ENCODE assay signal across 24 cellular contexts in genomic region chr5:10409504-10409903, GRCh38. TPM values are rescaled to one million over a fixed set of nuclear protein-coding genes. Genes with fewer than 3 reads are reported as not detected.
DNase-seq lines count a peak whose midpoint lies in the region; ATAC-seq, FAIRE-seq and TF ChIP-seq lines count a peak whose summit lies in the region.
"Had no signal": no experiment of that assay in that cellular context is flagged by ENCODE, and none has a peak within 500 bp of the region (broad histone marks: within the 10 kb centered on the region; RNA-seq: fewer than 3 reads in every experiment).

No MANE protein-coding gene starts in this region.

- peaks cover 38% of the 10 kb centered on the region for H3K36me3 Mint-ChIP-seq in activated CD4-positive, alpha-beta memory T cell treated with anti-CD3 and anti-CD28 coated beads for 36 hours
- H3K36me3 Mint-ChIP-seq in natural killer cell (peaks cover 33% of the 10 kb centered on the region), type B pancreatic cell (peaks cover 45% of the 10 kb centered on the region)

- H3K27me3 ChIP-seq in heart left ventricle: no peaks in the 10 kb centered on the region
- H3K27me3 ChIP-seq: BLaER1, dorsolateral prefrontal cortex, MG63, suprapubic skin had no signal

- intact Hi-C loops in activated CD4-positive, alpha-beta memory T cell treated with anti-CD3 and anti-CD28 coated beads for 36 hours (cut with micrococcal nuclease): no loop called here
- intact Hi-C loops in natural killer cell (cut with micrococcal nuclease) (no loop called here), heart left ventricle (cut with DNase I) (no loop called here)

- H3K4me1 Mint-ChIP-seq in activated CD4-positive, alpha-beta memory T cell treated with anti-CD3 and anti-CD28 coated beads for 36 hours (ENCODE audit: low read depth): peaks cover 4% of the 10 kb centered on the region
- H3K4me1 Mint-ChIP-seq in natural killer cell: peaks cover 8% of the 10 kb centered on the region in 2 donors
- no peaks in the 10 kb centered on the region for H3K4me1 Mint-ChIP-seq in type B pancreatic cell (ENCODE audit: unreplicated experiment)

- no peak overlapping the region for H3K4me3 Mint-ChIP-seq in activated CD4-positive, alpha-beta memory T cell treated with anti-CD3 and anti-CD28 coated beads for 36 hours
- H3K4me3 Mint-ChIP-seq in natural killer cell (no peak overlapping the region), type B pancreatic cell (no peak overlapping the region)

- peak; percentile 20 for DNase-seq in NOMO-1 treated with DMSO at 0.1 percent for 48 hours (lab: John Stamatoyannopoulos, UW; ENCODE audit: unreplicated experiment)
- no peak for DNase-seq in NOMO-1 (lab: John Stamatoyannopoulos, UW; ENCODE audit: unreplicated experiment in 2 of 2)
- no peak for DNase-seq in GM12891 (ENCODE audit: insufficient read length, low spot score)
- no peak for DNase-seq in activated CD4-positive, alpha-beta memory T cell treated with anti-CD3 and anti-CD28 coated beads for 36 hours
- DNase-seq in natural killer cell: no peak
- DNase-seq in heart left ventricle: no peak
- no peak for DNase-seq in SK-N-DZ (ENCODE audit: low spot score)
- no peak for DNase-seq in type B pancreatic cell (ENCODE audit: extremely low spot score, unreplicated experiment)
- DNase-seq: 8988T; dorsolateral prefrontal cortex; erythroblast; mesenchymal stem cell; MG63; NCI-H187 treated with DMSO at 0.1 percent for 48 hours; NCI-H446; NK-92 treated with Interleukin-12 subunit alpha and Interleukin-12 subunit beta, amount 100 ng/mL, for 24 hours; small intestine; stimulated activated CD4-positive, alpha-beta T cell treated with anti-CD3 and anti-CD28 coated beads, Interleukin-4, amount 100 ng/mL, for 24 hours had no signal

- no peaks in the 10 kb centered on the region for H3K4me1 ChIP-seq in heart left ventricle
- H3K4me1 ChIP-seq: prostate gland, suprapubic skin had no signal

- H3K27me3 Mint-ChIP-seq in activated CD4-positive, alpha-beta memory T cell treated with anti-CD3 and anti-CD28 coated beads for 36 hours: no peaks in the 10 kb centered on the region
- no peaks in the 10 kb centered on the region for H3K27me3 Mint-ChIP-seq in natural killer cell (ENCODE audit: low read depth in 2 of 2)
- no peaks in the 10 kb centered on the region for H3K27me3 Mint-ChIP-seq in type B pancreatic cell

- ATAC-seq in natural killer cell (no peak), heart left ventricle (no peak)
- ATAC-seq: activated CD4-positive, CD25-positive, alpha-beta regulatory T cell treated with anti-CD3 and anti-CD28 coated beads, Interleukin-2, amount 50 U/mL, for 24 hours had no signal

- no peaks in the 10 kb centered on the region for H3K9me3 ChIP-seq in heart left ventricle
- H3K9me3 ChIP-seq: BLaER1, MG63, prostate gland, suprapubic skin had no signal

- WGBS in heart left ventricle, 4 donors: 77 to 91% (median 85%) methylated on average over 1 of the region's 1 CpG

- TF ChIP-seq CTCF in natural killer cell (IDR thresholded peaks at IDR 0.05) (no peak), heart left ventricle (IDR thresholded peaks at IDR 0.05) (no peak), type B pancreatic cell (conservative IDR thresholded peaks at IDR 0.05) (no peak)

- H3K36me3 ChIP-seq in heart left ventricle: peaks cover 0 to 100% (median 100%) of the 10 kb centered on the region in 9 donors

- TF ChIP-seq POLR2A in GM12891 (IDR thresholded peaks at IDR 0.05; ENCODE audit: low read depth, low read length): peak; percentile 29; the same call in 1 of the 2 replicates
- no peak for TF ChIP-seq POLR2A in heart left ventricle (IDR thresholded peaks at IDR 0.05)

- POLR2A ChIA-PET in activated CD4-positive, alpha-beta memory T cell treated with anti-CD3 and anti-CD28 coated beads for 36 hours (lab: Charles Lee): interaction anchor here (0.6 kb wide), 1 partner anchor 77 kb away, joined by 3 read pairs; no protein-coding TSS in a partner anchor

- no peak overlapping the region for H3K27ac ChIP-seq in heart left ventricle
- H3K27ac ChIP-seq: BLaER1, prostate gland, suprapubic skin had no signal

- FAIRE-seq in GM12891 (lab: Jason Lieb, UNC): no peak
- FAIRE-seq: frontal cortex, HTR-8/SVneo, small intestine had no signal

- H3K27ac Mint-ChIP-seq in activated CD4-positive, alpha-beta memory T cell treated with anti-CD3 and anti-CD28 coated beads for 36 hours: peak overlapping the region; percentile 18
- peak overlapping the region; percentile 22 to 34 for H3K27ac Mint-ChIP-seq in natural killer cell
- no peak overlapping the region for H3K27ac Mint-ChIP-seq in type B pancreatic cell

- no peak overlapping the region for H3K4me3 ChIP-seq in heart left ventricle
- H3K4me3 ChIP-seq: BLaER1, dorsolateral prefrontal cortex, MG63, prostate gland, suprapubic skin had no signal

- no peaks in the 10 kb centered on the region for H3K9me3 Mint-ChIP-seq in activated CD4-positive, alpha-beta memory T cell treated with anti-CD3 and anti-CD28 coated beads for 36 hours
- H3K9me3 Mint-ChIP-seq in natural killer cell: no peaks in the 10 kb centered on the region
- H3K9me3 Mint-ChIP-seq in type B pancreatic cell: no peaks in the 10 kb centered on the region

- CTCF ChIA-PET in activated CD4-positive, alpha-beta memory T cell treated with anti-CD3 and anti-CD28 coated beads for 36 hours (lab: Charles Lee): no interaction called here

TF ChIP-seq in GM12891, 5 proteins besides CTCF, POLR2A, EP300 and RAD21:
- TF ChIP-seq TAF1 (IDR thresholded peaks at IDR 0.05; ENCODE audit: low read depth, low read length) (no peak), PAX5 (IDR thresholded peaks at IDR 0.05; ENCODE audit: insufficient read depth, low read length, severe bottlenecking) (no peak), SPI1 (IDR thresholded peaks at IDR 0.05; ENCODE audit: low read depth, low read length) (no peak), POU2F2 (IDR thresholded peaks at IDR 0.05; ENCODE audit: low read depth, low read length) (no peak), POLR2AphosphoS5 (IDR thresholded peaks at IDR 0.05; ENCODE audit: low read depth, low read length) (no peak)
TF ChIP-seq in GM12891: peak in this region for 0.

RNA-seq across cellular contexts. Expression of gene ROPN1L, which starts 32.2 kb away (rescaled TPM):
- polyA plus RNA-seq in GM12891 (2012; ENCODE audit: low read depth, missing spikeins): 0.23 TPM
- not detected for total RNA-seq in activated CD4-positive, alpha-beta memory T cell treated with anti-CD3 and anti-CD28 coated beads for 36 hours
- 1 to 10 TPM; 1.2 to 5.2 (median 4.3) TPM for total RNA-seq in natural killer cell
- total RNA-seq in heart left ventricle: under 1 TPM in 5 of 9 donors, not detected in 4; 0.40 to 0.81 (median 0.56) TPM
- under 1 TPM; 0.14 to 0.15 TPM for polyA plus RNA-seq in heart left ventricle
- not detected in 2 replicates for polyA plus RNA-seq in SK-N-DZ (2014; cell fraction: cytosol; rRNA removed)
- polyA plus RNA-seq in SK-N-DZ (2014; cell fraction: nucleus; rRNA removed): 0.80 and 1.7 TPM in 2 replicates
- total RNA-seq in type B pancreatic cell (ENCODE audit: low replicate concordance): 0.29 and 2.0 TPM in 2 replicates

RNA-seq across cellular contexts. Expression of gene MARCHF6, which starts 56.0 kb away (rescaled TPM):
- polyA plus RNA-seq in GM12891 (2012; ENCODE audit: low read depth, missing spikeins): 56.6 TPM
- 100 to 1,000 TPM; 103 to 108 TPM for total RNA-seq in activated CD4-positive, alpha-beta memory T cell treated with anti-CD3 and anti-CD28 coated beads for 36 hours
- total RNA-seq in natural killer cell (100 to 1,000 TPM; 160 to 173 (median 164) TPM), heart left ventricle (100 to 1,000 TPM; 108 to 192 (median 161) TPM), type B pancreatic cell (ENCODE audit: low replicate concordance) (132 and 199 TPM in 2 replicates)
- polyA plus RNA-seq in heart left ventricle: 10 to 100 TPM; 39.3 to 91.6 TPM
- 83.8 and 85.0 TPM in 2 replicates for polyA plus RNA-seq in SK-N-DZ (2014; cell fraction: cytosol; rRNA removed)
- 151 and 216 TPM in 2 replicates for polyA plus RNA-seq in SK-N-DZ (2014; cell fraction: nucleus; rRNA removed)
